ENCODE assay signal across 34 cellular contexts in the genomic region with DNA sequence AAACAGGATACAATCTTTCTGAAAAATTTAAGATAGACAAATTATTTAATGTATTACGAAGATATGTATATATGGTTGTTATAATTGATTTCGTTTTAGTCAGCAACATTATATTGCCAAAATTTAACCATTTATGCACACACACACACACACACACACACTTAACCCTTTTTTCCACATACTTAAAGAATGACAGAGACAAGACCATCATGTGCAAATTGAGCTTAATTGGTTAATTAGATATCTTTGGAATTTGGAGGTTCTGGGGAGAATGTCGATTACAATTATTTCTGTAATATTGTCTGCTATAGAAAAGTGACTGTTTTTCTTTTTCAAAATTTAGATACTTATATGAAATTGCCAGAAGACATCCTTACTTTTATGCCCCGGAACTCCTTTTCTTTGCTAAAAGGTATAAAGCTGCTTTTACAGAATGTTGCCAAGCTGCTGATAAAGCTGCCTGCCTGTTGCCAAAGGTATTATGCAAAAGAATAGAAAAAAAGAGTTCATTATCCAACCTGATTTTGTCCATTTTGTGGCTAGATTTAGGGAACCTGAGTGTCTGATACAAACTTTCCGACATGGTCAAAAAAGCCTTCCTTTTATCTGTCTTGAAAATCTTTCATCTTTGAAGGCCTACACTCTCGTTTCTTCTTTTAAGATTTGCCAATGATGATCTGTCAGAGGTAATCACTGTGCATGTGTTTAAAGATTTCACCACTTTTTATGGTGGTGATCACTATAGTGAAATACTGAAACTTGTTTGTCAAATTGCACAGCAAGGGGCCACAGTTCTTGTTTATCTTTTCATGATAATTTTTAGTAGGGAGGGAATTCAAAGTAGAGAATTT. TPM values are rescaled to one million over a fixed set of nuclear protein-coding genes. Genes with fewer than 3 reads are reported as not detected.
"Had no signal": no experiment of that assay in that cellular context is flagged by ENCODE, and none has a peak within 500 bp of the region (broad histone marks: within the 10 kb centered on the region; RNA-seq: fewer than 3 reads in every experiment).

No MANE protein-coding gene starts in this region.

- H3K27me3 ChIP-seq: ascending aorta, cardiac muscle cell had no signal

- H3K36me3 ChIP-seq: ascending aorta, cardiac muscle cell had no signal

- H3K27ac ChIP-seq: ascending aorta, cardiac muscle cell, VCaP had no signal

- DNase-seq: activated B cell treated with CpG ODN at 0.5 μM for 24 hours; activated CD4-positive, alpha-beta memory T cell treated with anti-CD3 and anti-CD28 coated beads for 36 hours; activated CD4-positive, alpha-beta T cell treated with anti-CD3 and anti-CD28 coated beads for 4 hours; activated CD4-positive, alpha-beta T cell treated with anti-CD3 and anti-CD28 coated beads, Interleukin-2, amount 10 ng/mL, durations not matched to agents 24 days and 14 days; activated CD4-positive, alpha-beta T cell treated with anti-CD3 and anti-CD28 coated beads, Interleukin-2, amount 50 U/mL, for 1 hour; activated CD4-positive, alpha-beta T cell treated with anti-CD3 and anti-CD28 coated beads, Interleukin-2, amount 50 U/mL, for 4 hours; activated CD4-positive, CD25-positive, alpha-beta regulatory T cell treated with anti-CD3 and anti-CD28 coated beads, Interleukin-2, amount 50 U/mL, for 72 hours; activated CD8-positive, alpha-beta memory T cell treated with anti-CD3 and anti-CD28 coated beads, Interleukin-2, amount 50 U/mL, for 4 hours; activated CD8-positive, alpha-beta T cell treated with anti-CD3 and anti-CD28 coated beads for 36 hours; activated effector memory CD4-positive, alpha-beta T cell treated with Interleukin-2 at 50 U/mL for 16 hours; activated gamma-delta T cell; activated naive CD4-positive, alpha-beta T cell treated with anti-CD3 and anti-CD28 coated beads, Interleukin-2, amount 10 ng/mL, durations not matched to agents 7 days and 5 days; activated naive CD4-positive, alpha-beta T cell treated with Interleukin-2 at 50 U/mL for 16 hours; activated naive CD8-positive, alpha-beta T cell treated with anti-CD3 and anti-CD28 coated beads, Interleukin-2, amount 10 ng/mL, durations not matched to agents 7 days and 5 days; activated naive CD8-positive, alpha-beta T cell treated with anti-CD3 and anti-CD28 coated beads, Interleukin-2, amount 50 U/mL, for 24 hours; activated T-cell treated with anti-CD3 and anti-CD28 coated beads for 4 hours; activated T-cell treated with anti-CD3 and anti-CD28 coated beads, Interleukin-2, amount 50 U/mL, for 1 hour; activated T-cell treated with anti-CD3 and anti-CD28 coated beads, Interleukin-2, amount 50 U/mL, for 48 hours; amygdala; anterior cingulate cortex; caudate nucleus; cerebellar nuclear complex; T-helper 1 cell; T-helper 2 cell; T-helper 9 cell had no signal

- ATAC-seq: activated CD8-positive, alpha-beta T cell treated with anti-CD3 and anti-CD28 coated beads for 36 hours; activated naive CD8-positive, alpha-beta T cell treated with anti-CD3 and anti-CD28 coated beads, Interleukin-2, amount 50 U/mL, for 24 hours had no signal

- H3K4me1 ChIP-seq: ascending aorta had no signal

- FAIRE-seq: bronchial epithelial cell, TTC549 had no signal

- H3K4me3 ChIP-seq: ascending aorta, cardiac muscle cell had no signal

- H3K9me3 ChIP-seq: ascending aorta had no signal

RNA-seq across cellular contexts. Expression of gene ALB, which starts 5.2 kb away (rescaled TPM):
- total RNA-seq: activated B cell treated with CpG ODN at 0.5 μM for 24 hours; activated CD4-positive, alpha-beta memory T cell treated with anti-CD3 and anti-CD28 coated beads for 36 hours; activated CD4-positive, alpha-beta T cell treated with anti-CD3 and anti-CD28 coated beads, Interleukin-2, amount 10 ng/mL, durations not matched to agents 24 days and 14 days; activated CD8-positive, alpha-beta memory T cell treated with anti-CD3 and anti-CD28 coated beads for 36 hours; activated CD8-positive, alpha-beta T cell treated with anti-CD3 and anti-CD28 coated beads for 36 hours; activated naive CD8-positive, alpha-beta T cell treated with anti-CD3 and anti-CD28 coated beads, Interleukin-2, amount 10 ng/mL, durations not matched to agents 7 days and 5 days; activated T-helper 2 cell treated with anti-CD3 and anti-CD28 coated beads, Interferon-gamma antibody, Interleukin-2, Interleukin-4, amounts not matched to agents 10 μg/mL and 5 μg/mL and 100 μg/mL, durations not matched to agents 14 hours and 24 hours and 36 hours; bronchial epithelial cell; chondrocyte had no signal

RNA-seq across cellular contexts. Expression of gene AFP, which starts 26.8 kb away (rescaled TPM):
- total RNA-seq: activated B cell treated with CpG ODN at 0.5 μM for 24 hours; activated CD4-positive, alpha-beta memory T cell treated with anti-CD3 and anti-CD28 coated beads for 36 hours; activated CD4-positive, alpha-beta T cell treated with anti-CD3 and anti-CD28 coated beads, Interleukin-2, amount 10 ng/mL, durations not matched to agents 24 days and 14 days; activated CD8-positive, alpha-beta memory T cell treated with anti-CD3 and anti-CD28 coated beads for 36 hours; activated CD8-positive, alpha-beta T cell treated with anti-CD3 and anti-CD28 coated beads for 36 hours; activated naive CD8-positive, alpha-beta T cell treated with anti-CD3 and anti-CD28 coated beads, Interleukin-2, amount 10 ng/mL, durations not matched to agents 7 days and 5 days; activated T-helper 2 cell treated with anti-CD3 and anti-CD28 coated beads, Interferon-gamma antibody, Interleukin-2, Interleukin-4, amounts not matched to agents 10 μg/mL and 5 μg/mL and 100 μg/mL, durations not matched to agents 14 hours and 24 hours and 36 hours; ascending aorta; bronchial epithelial cell; chondrocyte had no signal
- polyA plus RNA-seq: adipose tissue had no signal
